Comparison of ENCODE assay signal across 1 cellular context in the genomic region with DNA sequence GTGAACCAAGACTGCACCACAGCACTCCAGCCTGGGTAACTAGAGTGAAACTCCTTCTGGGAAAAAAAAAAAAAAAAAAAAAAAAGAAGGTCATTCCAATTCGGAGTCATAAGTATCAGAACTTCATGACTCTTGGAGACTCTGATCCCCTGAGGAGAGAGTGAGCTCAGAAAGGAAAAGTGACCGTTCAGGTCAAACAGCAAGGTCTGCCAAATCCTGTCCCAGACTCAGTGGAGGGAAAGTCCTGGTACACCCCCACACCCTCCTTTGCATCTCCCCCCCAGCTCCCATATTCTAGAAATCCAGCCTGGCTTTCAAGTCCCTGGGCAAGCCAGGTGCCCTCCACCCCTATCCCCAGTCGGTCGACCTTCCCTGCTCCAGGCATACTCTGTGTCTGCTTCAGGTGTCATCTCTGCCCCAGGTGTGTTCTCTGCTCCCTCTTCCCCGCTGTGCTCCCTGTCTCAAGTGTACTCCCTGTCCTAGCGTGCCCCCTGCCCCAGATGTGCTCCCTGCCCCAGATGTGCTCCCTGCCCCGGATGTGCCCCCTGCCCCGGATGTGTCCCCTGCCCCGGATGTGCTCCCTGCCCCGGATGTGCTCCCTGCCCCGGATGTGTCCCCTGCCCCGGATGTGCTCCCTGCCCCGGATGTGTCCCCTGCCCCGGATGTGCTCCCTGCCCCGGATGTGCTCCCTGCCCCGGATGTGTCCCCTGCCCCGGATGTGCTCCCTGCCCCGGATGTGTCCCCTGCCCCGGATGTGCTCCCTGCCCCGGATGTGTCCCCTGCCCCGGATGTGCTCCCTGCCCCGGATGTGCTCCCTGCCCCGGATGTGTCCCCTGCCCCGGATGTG.
TF ChIP-seq lines count a peak whose summit lies in the region.

No MANE protein-coding gene starts in this region.

TF ChIP-seq in HEK293, 187 proteins besides CTCF, POLR2A, EP300 and RAD21 (continued from another document):
- TF ChIP-seq, protein P1, sequence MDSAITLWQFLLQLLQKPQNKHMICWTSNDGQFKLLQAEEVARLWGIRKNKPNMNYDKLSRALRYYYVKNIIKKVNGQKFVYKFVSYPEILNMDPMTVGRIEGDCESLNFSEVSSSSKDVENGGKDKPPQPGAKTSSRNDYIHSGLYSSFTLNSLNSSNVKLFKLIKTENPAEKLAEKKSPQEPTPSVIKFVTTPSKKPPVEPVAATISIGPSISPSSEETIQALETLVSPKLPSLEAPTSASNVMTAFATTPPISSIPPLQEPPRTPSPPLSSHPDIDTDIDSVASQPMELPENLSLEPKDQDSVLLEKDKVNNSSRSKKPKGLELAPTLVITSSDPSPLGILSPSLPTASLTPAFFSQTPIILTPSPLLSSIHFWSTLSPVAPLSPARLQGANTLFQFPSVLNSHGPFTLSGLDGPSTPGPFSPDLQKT (IDR thresholded peaks at IDR 0.05; ENCODE audit: borderline replicate concordance, low read depth, low read length): peak; percentile 39; the same call in 1 of the 2 replicates
